In genomic region chr13:74040200-74040599, GRCh38 we compare ENCODE assay signal across 8 cellular contexts.
DNase-seq lines count a peak whose midpoint lies in the region; ATAC-seq, FAIRE-seq and TF ChIP-seq lines count a peak whose summit lies in the region.

No MANE protein-coding gene starts in this region.

- peak; percentile 95 for FAIRE-seq in H1 (lab: Jason Lieb, UNC)

- no peak overlapping the region for H4K91ac ChIP-seq in H1 (replicated peaks; ENCODE audit: insufficient read length, low read length)

- H3K27me3 ChIP-seq in PC-3 (ENCODE audit: low read length) (no peaks in the 10 kb centered on the region), H1 (replicated peaks in 1 of 4; ENCODE audit: control insufficient read depth in 3 of 4, extremely low read depth in 1 of 4, insufficient read depth in 3 of 4, low read length in 3 of 4) (no peaks in the 10 kb centered on the region)

- H3K79me2 ChIP-seq in PC-3 (ENCODE audit: low read length) (0 out of 2 replicates have a peak, but pooled peaks cover 4% of the 10 kb centered on the region), H1 (ENCODE audit: control insufficient read depth in 1 of 2, insufficient read depth in 2 of 2, low read length in 2 of 2) (peaks cover 0 to 8% of the 10 kb centered on the region in 2 experiments; a peak in 2 of 4 replicates)

- no peak overlapping the region for H3K23ac ChIP-seq in H1 (ENCODE audit: insufficient read length)

- H3K9me3 Mint-ChIP-seq in natural killer cell, result no peaks in the 10 kb centered on the region

- H3K4me1 ChIP-seq in PC-3 (ENCODE audit: insufficient read depth, low read length), result peaks cover 17% of the 10 kb centered on the region
- peaks cover 2 to 13% (median 6%) of the 10 kb centered on the region in 4 experiments; a peak in 5 of 7 replicates for H3K4me1 ChIP-seq in H1 (replicated peaks in 1 of 4; ENCODE audit: control insufficient read depth in 3 of 4, insufficient read depth in 4 of 4, low read length in 3 of 4)

- TF ChIP-seq CTCF in PC-3 (conservative IDR thresholded peaks at IDR 0.05; ENCODE audit: low read depth, low read length) (peak; percentile 58), H1 (IDR thresholded peaks at IDR 0.05; ENCODE audit: control extremely low read depth in 1 of 3, insufficient read depth in 1 of 3, low read depth in 1 of 3, low read length in 3 of 3) (peak; percentile 82 to 96 (median 94)), natural killer cell (IDR thresholded peaks at IDR 0.05) (peak; percentile 27), coronary artery (IDR thresholded peaks at IDR 0.05) (no peak)

- no peak overlapping the region for H3K14ac ChIP-seq in H1 (ENCODE audit: insufficient read length)

- ATAC-seq in GM19328 (IDR thresholded peaks at IDR 0.05; ENCODE audit: unreplicated experiment) (peak; percentile 92), HG03175 (IDR thresholded peaks at IDR 0.05; ENCODE audit: unreplicated experiment) (peak; percentile 83), PC-3 (peak; percentile 53; the same call in 1 of the 2 replicates), natural killer cell (peak in 2 of 3 donors; percentile 61 to 63), HG02970 (IDR thresholded peaks at IDR 0.05; ENCODE audit: low FRiP score, unreplicated experiment) (no peak)

- no peak overlapping the region for H2BK12ac ChIP-seq in H1 (ENCODE audit: low read depth, low read length)

- H3K23me2 ChIP-seq in H1 (ENCODE audit: low read depth, low read length), result no peaks in the 10 kb centered on the region; the same call in 1 of the 2 replicates

- CTCF ChIA-PET in PC-3 (lab: Charles Lee), result no interaction called here
- CTCF ChIA-PET in H1 (lab: Charles Lee; ENCODE audit: partially characterized antibody), result interaction anchor here (0.7 to 2.1 kb wide), 19 partner anchors 8 to 531 kb away, joined by 3 to 9 read pairs (median 3); no protein-coding TSS in a partner anchor

- TF ChIP-seq POLR2A in H1 (IDR thresholded peaks at IDR 0.05; ENCODE audit: control extremely low read depth in 1 of 2, low read depth in 2 of 2, low read length in 2 of 2), result no peak

- no peak overlapping the region for H4K8ac ChIP-seq in H1 (ENCODE audit: extremely low read depth, insufficient read depth, low read length)

- H3K9me2 ChIP-seq in PC-3 (replicated peaks; ENCODE audit: low read length), result no peaks in the 10 kb centered on the region

- H2AK5ac ChIP-seq in H1 (ENCODE audit: low read depth, low read length), result no peak overlapping the region

- H3K36me3 ChIP-seq in PC-3 (ENCODE audit: low read depth, low read length) (no peaks in the 10 kb centered on the region; the same call in 1 of the 2 replicates), H1 (ENCODE audit: control insufficient read depth in 2 of 4, insufficient read depth in 4 of 4, low read length in 3 of 4) (no peaks in the 10 kb centered on the region)

- intact Hi-C loops in PC-3 (cut with micrococcal nuclease) (no loop called here), natural killer cell (cut with micrococcal nuclease) (loop anchor here (5.0 kb wide), 1 partner anchor 92 kb away; the partner anchor contains the start of gene KLF12)

- H3K4me1 Mint-ChIP-seq in natural killer cell, result peaks cover 73 to 75% of the 10 kb centered on the region in 2 donors

- no peaks in the 10 kb centered on the region for H3K36me3 Mint-ChIP-seq in natural killer cell

- peak overlapping the region in 1 of 2 donors; percentile 7 for H3K27ac Mint-ChIP-seq in natural killer cell

- no peak overlapping the region for H3K56ac ChIP-seq in H1 (replicated peaks; ENCODE audit: insufficient read length, low read depth, low read length)

- no peak overlapping the region for H2BK120ac ChIP-seq in H1 (replicated peaks; ENCODE audit: low read depth, low read length)

- no peak overlapping the region for H3K27ac ChIP-seq in PC-3 (ENCODE audit: low read length)
- H3K27ac ChIP-seq in H1 (ENCODE audit: low read depth, low read length), result no peak overlapping the region
- H3K27ac ChIP-seq in coronary artery, result no peak overlapping the region

- peak; percentile 78 to 86 for TF ChIP-seq RAD21 in H1 (IDR thresholded peaks at IDR 0.05 in 1 of 2, conservative IDR thresholded peaks at IDR 0.05 in 1 of 2; ENCODE audit: low read depth in 2 of 2, low read length in 2 of 2)

- DNase-seq in DMS53 (lab: John Stamatoyannopoulos, UW) (peak; percentile 66), PC-3 (peak; percentile 31), H1 (ENCODE audit: low read depth in 1 of 2, low spot score in 2 of 2) (peak; percentile 58 to 81), natural killer cell (no peak), coronary artery (ENCODE audit: low spot score) (no peak)

- no peak overlapping the region for H2BK20ac ChIP-seq in H1 (ENCODE audit: low read length)

- H2BK5ac ChIP-seq in H1 (ENCODE audit: low read depth, low read length), result no peak overlapping the region

- H2AFZ ChIP-seq in PC-3 (ENCODE audit: low read length) (no peak overlapping the region), H1 (ENCODE audit: low read length) (no peak overlapping the region)

- no peaks in the 10 kb centered on the region for H3K27me3 Mint-ChIP-seq in natural killer cell (ENCODE audit: low read depth in 2 of 2)

- H4K20me1 ChIP-seq in PC-3 (ENCODE audit: low read length) (no peaks in the 10 kb centered on the region), H1 (replicated peaks in 1 of 2; ENCODE audit: control insufficient read depth in 1 of 2, insufficient read depth in 2 of 2, low read length in 2 of 2) (no peaks in the 10 kb centered on the region)

- POLR2A ChIA-PET in PC-3 (lab: Charles Lee; ENCODE audit: unreplicated experiment), result no interaction called here
- POLR2A ChIA-PET in H1 (lab: Charles Lee; ENCODE audit: partially characterized antibody), result no interaction called here

- 0 out of 3 replicates have a peak, but pooled peaks of 1 of the 2 experiments have one; percentile 62 for TF ChIP-seq EP300 in H1 (IDR thresholded peaks at IDR 0.05; ENCODE audit: borderline replicate concordance in 1 of 2, low read depth in 2 of 2, low read length in 2 of 2)

- no peak overlapping the region for H2BK15ac ChIP-seq in H1 (ENCODE audit: low read length)

- H3K9me3 ChIP-seq in PC-3 (ENCODE audit: low read length), result no peaks in the 10 kb centered on the region
- H3K9me3 ChIP-seq in H1 (ENCODE audit: insufficient read depth in 2 of 2, low read depth in 1 of 2, low read length in 1 of 2), result no peaks in the 10 kb centered on the region

- H3K9ac ChIP-seq in PC-3 (ENCODE audit: low read length), result no peak overlapping the region
- H3K9ac ChIP-seq in H1 (replicated peaks in 1 of 4; ENCODE audit: extremely low read depth in 1 of 4, low read depth in 3 of 4, low read length in 3 of 4), result no peak overlapping the region

- no peak overlapping the region for H3K4me3 Mint-ChIP-seq in natural killer cell

- no peak overlapping the region for H4K5ac ChIP-seq in H1 (ENCODE audit: insufficient read length, low read depth, low read length)

- H3K4me3 ChIP-seq in PC-3 (ENCODE audit: low read length) (no peak overlapping the region), H1 (ENCODE audit: extremely low read depth in 1 of 4, insufficient read depth in 2 of 4, low read depth in 3 of 4, low read length in 4 of 4) (no peak overlapping the region), coronary artery (no peak overlapping the region)

- H3F3A ChIP-seq in PC-3 (ENCODE audit: low read length, unreplicated experiment), result no peaks in the 10 kb centered on the region

- H3K79me1 ChIP-seq in H1 (ENCODE audit: low read depth, low read length), result no peaks in the 10 kb centered on the region

- no peak overlapping the region for H3K4me2 ChIP-seq in PC-3 (ENCODE audit: low read length)
- no peak overlapping the region for H3K4me2 ChIP-seq in H1 (ENCODE audit: insufficient read depth in 1 of 2, low read depth in 2 of 2, low read length in 2 of 2)

- H3K18ac ChIP-seq in H1 (ENCODE audit: extremely low read depth, low read length), result no peak overlapping the region

- BruUV-seq in PC-3 (replicated peaks; lab: Mats Ljungman, UMichigan), result no TSS peak

- 20% methylated on average over 4 of the region's 4 CpGs; no CpG with 5 or more reads in 1 of the 2 experiments for WGBS in H1 (ENCODE audit: extremely low coverage in 1 of 2, insufficient coverage in 1 of 2, insufficient read length in 1 of 2, insufficient replicate concordance in 2 of 2, low coverage in 1 of 2, low lambda C conversion rate in 2 of 2, missing lambda C conversion rate in 1 of 2), 2 experiments

- no peak overlapping the region for H3K4ac ChIP-seq in H1 (replicated peaks; ENCODE audit: insufficient read length, low read depth, low read length)

TF ChIP-seq in H1, 55 proteins besides CTCF, POLR2A, EP300 and RAD21 (continues in another document):
- TF ChIP-seq YY1 (IDR thresholded peaks at IDR 0.05; ENCODE audit: low read depth, low read length), result peak; percentile 78; the same call in 1 of the 2 replicates
- TF ChIP-seq FOSL1 (IDR thresholded peaks at IDR 0.05; ENCODE audit: insufficient read depth, low read depth, low read length), result no peak
- TF ChIP-seq CHD1 (IDR thresholded peaks at IDR 0.05; ENCODE audit: low read depth, low read length), result no peak
- TF ChIP-seq CHD2 (IDR thresholded peaks at IDR 0.05; ENCODE audit: low read length), result 0 out of 2 replicates have a peak, but pooled peaks have one; percentile 41
- 0 out of 2 replicates have a peak, but pooled peaks have one; percentile 27 for TF ChIP-seq TCF12 (IDR thresholded peaks at IDR 0.05; ENCODE audit: low read depth, low read length)
- peak; percentile 91 for TF ChIP-seq MAFK (IDR thresholded peaks at IDR 0.05; ENCODE audit: low read depth, low read length)
- peak; percentile 31; the same call in 1 of the 2 replicates for TF ChIP-seq MAX (IDR thresholded peaks at IDR 0.05)
- TF ChIP-seq CREB1 (IDR thresholded peaks at IDR 0.05), result peak; percentile 59

Comparison
In these comparisons a context has a peak if more than half of its experiments do, and no peak if none do; other contexts are left out.
1. DNase-seq: peak in DMS53 (single experiment), PC-3 (single experiment) and H1 (2 of 2); none in natural killer cell (single experiment) and coronary artery (single experiment).